In genomic region chr22:38260760-38261477, GRCh38 we compare ENCODE assay signal across 8 cellular contexts. TPM values are rescaled to one million over a fixed set of nuclear protein-coding genes. Genes with fewer than 3 reads are reported as not detected.
A peak's percentile ranks its signal among the peaks of the same experiment; 100 is the strongest.
DNase-seq lines count a peak whose midpoint lies in the region; ATAC-seq, FAIRE-seq and TF ChIP-seq lines count a peak whose summit lies in the region.

No MANE protein-coding gene starts in this region.

- no peak overlapping the region for H3K4me3 ChIP-seq in cardiac muscle cell
- H3K4me3 ChIP-seq in GM12878 = no peak overlapping the region
- H3K4me3 ChIP-seq in mucosa of rectum (ENCODE audit: low read length in 2 of 2) = peak overlapping the region in 1 of 2 donors; percentile 13
- H3K4me3 ChIP-seq in uterus = no peak overlapping the region

- POLR2A ChIA-PET in GM12878 (lab: Charles Lee) = interaction anchor here (0.5 to 1.5 kb wide), 8 partner anchors 10 to 126 kb away, joined by 3 to 7 read pairs (median 4); partner anchors contain the start of gene PLA2G6

- in situ Hi-C loops in GM12878 (cut with MboI) = no loop called here

- no peak for TF ChIP-seq EP300 in GM12878 (IDR thresholded peaks at IDR 0.05; ENCODE audit: borderline replicate concordance in 1 of 2, control insufficient read depth in 1 of 2, low read depth in 2 of 2, low read length in 2 of 2)

- no peak for DNase-seq in cardiac muscle cell (ENCODE audit: low read depth in 1 of 2, low spot score in 1 of 2)
- DNase-seq in Right ventricle myocardium inferior (ENCODE audit: missing footprints) = no peak
- DNase-seq in GM12878 (ENCODE audit: low read depth, low spot score) = no peak
- DNase-seq in uterus = no peak
- no peak for DNase-seq in stimulated activated CD4-positive, alpha-beta T cell treated with anti-CD3 and anti-CD28 coated beads, Interleukin-2, amount 100 ng/mL, for 48 hours
- no peak for DNase-seq in RKO (ENCODE audit: low spot score)
- DNase-seq in frontal cortex (ENCODE audit: low spot score in 2 of 2) = no peak

- no TSS peak for BruUV-seq in GM12878 (replicated peaks; lab: Mats Ljungman, UMichigan)

- H3K4me1 ChIP-seq in cardiac muscle cell (ENCODE audit: low read depth) (peaks cover 30% of the 10 kb centered on the region), GM12878 (ENCODE audit: control insufficient read depth, insufficient read depth, low read length) (peaks cover 32% of the 10 kb centered on the region), mucosa of rectum (ENCODE audit: control insufficient read depth in 2 of 2, insufficient read depth in 2 of 2, low read length in 2 of 2) (peaks cover 29 to 31% of the 10 kb centered on the region in 2 donors), uterus (peaks cover 5 to 21% of the 10 kb centered on the region in 2 donors)

- no peaks in the 10 kb centered on the region for H4K20me1 ChIP-seq in GM12878 (ENCODE audit: control insufficient read depth, insufficient read depth)

- no peaks in the 10 kb centered on the region for H3K27me3 ChIP-seq in cardiac muscle cell
- no peaks in the 10 kb centered on the region for H3K27me3 ChIP-seq in GM12878 (replicated peaks in 1 of 2; ENCODE audit: control insufficient read depth in 2 of 2, insufficient read depth in 2 of 2, low read length in 1 of 2)
- no peaks in the 10 kb centered on the region for H3K27me3 ChIP-seq in mucosa of rectum (ENCODE audit: control insufficient read depth in 2 of 2, insufficient read depth in 2 of 2, low read length in 2 of 2)
- H3K27me3 ChIP-seq in uterus = no peaks in the 10 kb centered on the region

- 0 out of 2 replicates have a peak overlapping the region, but pooled peaks have one; percentile 5 for H3K4me2 ChIP-seq in GM12878 (ENCODE audit: control insufficient read depth, insufficient read depth)

- intact Hi-C loops in Right ventricle myocardium inferior (cut with DNase I) (loop anchor here (5.0 kb wide), 1 partner anchor 91 kb away; no protein-coding TSS in a partner anchor), GM12878 (cut with micrococcal nuclease; ENCODE audit: unreplicated experiment) (loop anchor here (2.0 to 5.0 kb wide), 4 partner anchors 51 to 204 kb away; partner anchors contain the start of gene PICK1), uterus (cut with DNase I; ENCODE audit: low total_unique reads) (loop anchor here (10.0 kb wide), 1 partner anchor 56 kb away; the partner anchor contains the start of gene MAFF)

- 76% methylated on average over 13 of the region's 13 CpGs for WGBS in GM12878 (ENCODE audit: insufficient coverage, insufficient replicate concordance, low lambda C conversion rate, missing lambda C conversion rate)

- H3K36me3 ChIP-seq in cardiac muscle cell = no peaks in the 10 kb centered on the region
- H3K36me3 ChIP-seq in GM12878 (ENCODE audit: control insufficient read depth in 2 of 2, insufficient read depth in 2 of 2, low read length in 1 of 2) = no peaks in the 10 kb centered on the region
- H3K36me3 ChIP-seq in mucosa of rectum (ENCODE audit: control insufficient read depth in 2 of 2, insufficient read depth in 2 of 2, low read length in 2 of 2) = no peaks in the 10 kb centered on the region
- H3K36me3 ChIP-seq in uterus = no peaks in the 10 kb centered on the region

- H3K9ac ChIP-seq in GM12878 (ENCODE audit: control insufficient read depth, insufficient read depth, low read length) = no peak overlapping the region
- H3K9ac ChIP-seq in mucosa of rectum (ENCODE audit: low read depth in 1 of 2, low read length in 2 of 2) = peak overlapping the region in 1 of 2 donors; percentile 32

- H3K9me3 ChIP-seq in cardiac muscle cell (ENCODE audit: low read depth) = no peaks in the 10 kb centered on the region
- H3K9me3 ChIP-seq in GM12878 (replicated peaks; ENCODE audit: control insufficient read depth, insufficient read depth, low read length) = no peaks in the 10 kb centered on the region
- H3K9me3 ChIP-seq in mucosa of rectum (ENCODE audit: control insufficient read depth in 2 of 2, low read length in 2 of 2) = no peaks in the 10 kb centered on the region
- H3K9me3 ChIP-seq in uterus = no peaks in the 10 kb centered on the region

- TF ChIP-seq RAD21 in GM12878 (IDR thresholded peaks at IDR 0.05; ENCODE audit: insufficient read depth, low read depth, low read length) = no peak

- TF ChIP-seq CTCF in cardiac muscle cell (IDR thresholded peaks at IDR 0.05; ENCODE audit: low read depth, low read length) (peak; percentile 21), GM12878 (IDR thresholded peaks at IDR 0.05 in 2 of 3, conservative IDR thresholded peaks at IDR 0.05 in 1 of 3; ENCODE audit: control insufficient read depth in 2 of 3, extremely low read depth in 1 of 3, insufficient read depth in 1 of 3, low read depth in 3 of 3, low read length in 3 of 3) (peak in 2 of 3 experiments; percentile 15 to 22; a peak in 2 of 6 replicates), uterus (IDR thresholded peaks at IDR 0.05) (peak in 1 of 4 experiments; percentile 14)

- no peak for TF ChIP-seq POLR2A in GM12878 (IDR thresholded peaks at IDR 0.05; ENCODE audit: low read depth, low read length)
- TF ChIP-seq POLR2A in uterus (IDR thresholded peaks at IDR 0.05) = no peak

- RAD21 ChIA-PET in GM12878 (lab: Charles Lee; ENCODE audit: unreplicated experiment) = interaction anchor here (0.5 to 2.4 kb wide), 11 partner anchors 12 to 209 kb away, joined by 3 to 12 read pairs (median 3); partner anchors contain the start of gene TMEM184B

- no peak for ATAC-seq in Right ventricle myocardium inferior
- peak; percentile 56 for ATAC-seq in GM12878

- SMC1A ChIA-PET in GM12878 (lab: Charles Lee; ENCODE audit: uncharacterized antibody, unreplicated experiment) = interaction anchor here (0.6 to 3.0 kb wide), 12 partner anchors 10 to 209 kb away, joined by 3 to 11 read pairs (median 5); partner anchors contain the start of gene PLA2G6

- H3K27ac ChIP-seq in cardiac muscle cell (peak overlapping the region; percentile 82), GM12878 (ENCODE audit: control insufficient read depth, insufficient read depth) (peak overlapping the region; percentile 35), mucosa of rectum (ENCODE audit: low read depth in 2 of 2, low read length in 2 of 2) (peak overlapping the region; percentile 48 to 74), uterus (peak overlapping the region; percentile 80 to 88)

- peaks cover 4% of the 10 kb centered on the region for H3K79me2 ChIP-seq in GM12878 (ENCODE audit: control insufficient read depth, insufficient read depth, low read length)

- H2AFZ ChIP-seq in GM12878 (ENCODE audit: control insufficient read depth, low read depth, low read length) = peak overlapping the region; percentile 41; the same call in 1 of the 2 replicates

- no peak for FAIRE-seq in GM12878 (lab: Jason Lieb, UNC)
- no peak for FAIRE-seq in frontal cortex (lab: Jason Lieb, UNC)

- CTCF ChIA-PET in GM12878 (lab: Yijun Ruan, JAX) = interaction anchor here (0.7 to 3.0 kb wide), 15 partner anchors 11 to 311 kb away, joined by 3 to 29 read pairs (median 5); partner anchors contain the start of gene TMEM184B

RNA-seq across cellular contexts. Expression of gene TMEM184B, which starts 11.9 kb away (rescaled TPM):
- total RNA-seq in cardiac muscle cell (65.7 and 70.3 TPM in 2 replicates), Right ventricle myocardium inferior (43.1 TPM), GM12878 (2014; rRNA removed) (4.7 and 5.8 TPM in 2 replicates), GM12878 (2014; rRNA removed; fragmentation: Illumina TruSeq; extraction: Trizol) (4.2 and 5.0 TPM in 2 replicates), GM12878 (2021) (19.5 and 22.4 TPM in 2 replicates), uterus (10 to 100 TPM; 31.7 to 70.4 (median 50.7) TPM), frontal cortex (6.9 TPM)
- polyA plus RNA-seq in cardiac muscle cell (59.6 and 68.8 TPM in 2 replicates), GM12878 (2011; rRNA removed) (2.0 and 3.6 TPM in 2 replicates), GM12878 (2014; fragmentation: Illumina TruSeq; extraction: Trizol) (9.8 and 10.0 TPM in 2 replicates), GM12878 (2014; fragmentation: Nextera tagmentation; extraction: Ambion mirVana) (1 to 10 TPM in 1 of 2 experiments, under 1 TPM in 1; 0.56 to 1.0 TPM), GM12878 (2014; rRNA removed) (14.7 and 15.7 TPM in 2 replicates), GM12878 (2016; fragmentation: Nextera tagmentation; extraction: Ambion mirVana) (10 to 100 TPM; 16.1 to 17.1 TPM)
- 13.7 and 14.0 TPM in 2 replicates for total RNA-seq in GM12878 (2013; cell fraction: nucleolus; rRNA removed)
- polyA plus RNA-seq in GM12878 (2011; ENCODE audit: low read depth) = 4.2 TPM
- polyA plus RNA-seq in GM12878 (2011; cell fraction: cytosol; rRNA removed) = 4.5 and 5.4 TPM in 2 replicates
- 9.4 and 12.5 TPM in 2 replicates for polyA plus RNA-seq in GM12878 (2011; cell fraction: nucleus; rRNA removed)
- polyA plus RNA-seq in GM12878 (2012) = 10.0 and 10.7 TPM in 2 replicates
- 5.0 and 5.3 TPM in 2 replicates for polyA minus RNA-seq in GM12878 (2011; rRNA and poly(A)+ RNA removed)
- 3.6 and 4.7 TPM in 2 replicates for polyA minus RNA-seq in GM12878 (2011; cell fraction: cytosol; rRNA and poly(A)+ RNA removed)
- polyA minus RNA-seq in GM12878 (2011; cell fraction: nucleus; rRNA and poly(A)+ RNA removed) = 2.9 and 4.6 TPM in 2 replicates

RNA-seq across cellular contexts. Expression of gene CSNK1E, which starts 56.3 kb away (rescaled TPM):
- total RNA-seq in cardiac muscle cell (198 and 262 TPM in 2 replicates), Right ventricle myocardium inferior (55.4 TPM), GM12878 (2014; rRNA removed) (78.7 and 88.5 TPM in 2 replicates), GM12878 (2014; rRNA removed; fragmentation: Illumina TruSeq; extraction: Trizol) (48.3 and 51.6 TPM in 2 replicates), GM12878 (2021) (89.9 and 98.8 TPM in 2 replicates), uterus (100 to 1,000 TPM in 2 of 4 donors, 10 to 100 TPM in 2; 22.1 to 171 (median 100) TPM), frontal cortex (197 TPM)
- polyA plus RNA-seq in cardiac muscle cell (179 and 193 TPM in 2 replicates), GM12878 (2011; rRNA removed) (47.6 and 79.5 TPM in 2 replicates), GM12878 (2014; fragmentation: Illumina TruSeq; extraction: Trizol) (52.4 and 78.3 TPM in 2 replicates), GM12878 (2014; fragmentation: Nextera tagmentation; extraction: Ambion mirVana) (10 to 100 TPM in 1 of 2 experiments, 1 to 10 TPM in 1; 5.9 to 12.6 TPM), GM12878 (2014; rRNA removed) (103 and 107 TPM in 2 replicates), GM12878 (2016; fragmentation: Nextera tagmentation; extraction: Ambion mirVana) (10 to 100 TPM; 17.3 to 18.5 TPM)
- 185 TPM in 2 replicates for total RNA-seq in GM12878 (2013; cell fraction: nucleolus; rRNA removed)
- 28.7 TPM for polyA plus RNA-seq in GM12878 (2011; ENCODE audit: low read depth)
- 90.3 and 119 TPM in 2 replicates for polyA plus RNA-seq in GM12878 (2011; cell fraction: cytosol; rRNA removed)
- polyA plus RNA-seq in GM12878 (2011; cell fraction: nucleus; rRNA removed) = 145 and 172 TPM in 2 replicates
- polyA plus RNA-seq in GM12878 (2012) = 56.9 and 63.0 TPM in 2 replicates
- 56.9 and 94.5 TPM in 2 replicates for polyA minus RNA-seq in GM12878 (2011; rRNA and poly(A)+ RNA removed)
- polyA minus RNA-seq in GM12878 (2011; cell fraction: cytosol; rRNA and poly(A)+ RNA removed) = 34.5 and 38.5 TPM in 2 replicates
- 28.9 and 42.1 TPM in 2 replicates for polyA minus RNA-seq in GM12878 (2011; cell fraction: nucleus; rRNA and poly(A)+ RNA removed)

RNA-seq across cellular contexts. Expression of gene MAFF, which starts 59.1 kb away (rescaled TPM):
- total RNA-seq in cardiac muscle cell (3.6 and 4.1 TPM in 2 replicates), Right ventricle myocardium inferior (4.7 TPM), GM12878 (2014; rRNA removed) (1.0 and 1.1 TPM in 2 replicates), GM12878 (2014; rRNA removed; fragmentation: Illumina TruSeq; extraction: Trizol) (0.54 and 0.88 TPM in 2 replicates), GM12878 (2021) (0.87 and 1.4 TPM in 2 replicates), uterus (100 to 1,000 TPM in 1 of 4 donors, 10 to 100 TPM in 3; 10.1 to 180 (median 44.0) TPM), frontal cortex (1.6 TPM)
- polyA plus RNA-seq in cardiac muscle cell (2.9 and 4.3 TPM in 2 replicates), GM12878 (2011; rRNA removed) (1.9 and 2.3 TPM in 2 replicates), GM12878 (2014; fragmentation: Illumina TruSeq; extraction: Trizol) (0.57 and 0.81 TPM in 2 replicates), GM12878 (2014; fragmentation: Nextera tagmentation; extraction: Ambion mirVana) (under 1 TPM in 1 of 2 experiments, not detected in 1; 0.22 TPM), GM12878 (2014; rRNA removed) (1.0 and 1.3 TPM in 2 replicates), GM12878 (2016; fragmentation: Nextera tagmentation; extraction: Ambion mirVana) (under 1 TPM; 0.32 to 0.78 TPM)
- 6.2 and 10.1 TPM in 2 replicates for total RNA-seq in GM12878 (2013; cell fraction: nucleolus; rRNA removed)
- 0.91 TPM for polyA plus RNA-seq in GM12878 (2011; ENCODE audit: low read depth)
- 2.7 and 3.2 TPM in 2 replicates for polyA plus RNA-seq in GM12878 (2011; cell fraction: cytosol; rRNA removed)
- 1.8 TPM in 2 replicates for polyA plus RNA-seq in GM12878 (2011; cell fraction: nucleus; rRNA removed)
- polyA plus RNA-seq in GM12878 (2012) = 2.4 and 4.9 TPM in 2 replicates
- 0.80 and 1.8 TPM in 2 replicates for polyA minus RNA-seq in GM12878 (2011; rRNA and poly(A)+ RNA removed)
- polyA minus RNA-seq in GM12878 (2011; cell fraction: cytosol; rRNA and poly(A)+ RNA removed) = 0.62 and 2.9 TPM in 2 replicates
- 2.2 and 2.4 TPM in 2 replicates for polyA minus RNA-seq in GM12878 (2011; cell fraction: nucleus; rRNA and poly(A)+ RNA removed)
